In the genomic region with DNA sequence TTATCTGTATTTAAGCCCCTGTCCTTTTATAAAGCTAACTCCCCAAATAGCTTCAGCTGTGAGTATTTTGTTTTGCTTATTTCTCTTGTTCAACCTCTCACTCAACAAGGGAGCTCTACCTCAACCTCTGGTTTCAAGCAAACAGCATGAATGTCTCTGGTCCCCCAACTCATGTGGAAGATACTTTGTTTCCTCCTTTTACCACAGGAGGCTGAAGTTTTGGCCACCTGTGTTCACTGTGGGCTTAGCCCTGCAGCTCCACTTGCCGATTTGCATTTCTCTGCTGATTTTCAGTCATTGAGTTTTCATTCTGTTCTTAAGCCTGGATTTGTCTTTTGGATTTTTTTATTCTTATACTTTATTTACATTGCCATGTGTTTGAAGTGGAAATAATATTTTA, we compare ENCODE assay signal across 13 cellular contexts.
DNase-seq lines count a peak whose midpoint lies in the region; ATAC-seq, FAIRE-seq and TF ChIP-seq lines count a peak whose summit lies in the region.
"Had no signal": no experiment of that assay in that cellular context is flagged by ENCODE, and none has a peak within 500 bp of the region (broad histone marks: within the 10 kb centered on the region; RNA-seq: fewer than 3 reads in every experiment).

No MANE protein-coding gene starts in this region.

- H3K56ac ChIP-seq in H1 (replicated peaks; ENCODE audit: insufficient read length, low read depth, low read length) = no peak overlapping the region

- H2BK20ac ChIP-seq in H1 (ENCODE audit: low read length) = no peak overlapping the region

- TF ChIP-seq POLR2A in H1 (IDR thresholded peaks at IDR 0.05; ENCODE audit: control extremely low read depth in 1 of 2, low read depth in 2 of 2, low read length in 2 of 2) = no peak

- no peak overlapping the region for H3K27ac ChIP-seq in DND-41 (ENCODE audit: low read length)
- H3K27ac ChIP-seq in H1 (ENCODE audit: low read depth, low read length) = no peak overlapping the region
- no peak overlapping the region for H3K27ac ChIP-seq in neural progenitor cell
- H3K27ac ChIP-seq in caudate nucleus (ENCODE audit: low read depth, low read length) = no peak overlapping the region
- H3K27ac ChIP-seq: A549, BLaER1 had no signal

- H3K79me2 ChIP-seq in DND-41 (ENCODE audit: insufficient read depth, low read length) = no peaks in the 10 kb centered on the region
- no peaks in the 10 kb centered on the region for H3K79me2 ChIP-seq in H1 (ENCODE audit: control insufficient read depth in 1 of 2, insufficient read depth in 2 of 2, low read length in 2 of 2)
- no peaks in the 10 kb centered on the region for H3K79me2 ChIP-seq in neural progenitor cell (ENCODE audit: low read depth)

- no peak overlapping the region for H4K5ac ChIP-seq in H1 (ENCODE audit: insufficient read length, low read depth, low read length)

- H3K4me3 Mint-ChIP-seq in neural progenitor cell (no peak overlapping the region), T-helper 17 cell (no peak overlapping the region)
- H3K4me3 Mint-ChIP-seq: CD4-positive, CD25-positive, alpha-beta regulatory T cell had no signal

- H3K4me1 Mint-ChIP-seq in neural progenitor cell (peaks cover 9% of the 10 kb centered on the region), T-helper 17 cell (no peaks in the 10 kb centered on the region)
- H3K4me1 Mint-ChIP-seq: CD4-positive, CD25-positive, alpha-beta regulatory T cell had no signal

- H3K4me1 ChIP-seq in DND-41 (ENCODE audit: insufficient read depth, low read length) = peaks cover 5% of the 10 kb centered on the region; the same call in 1 of the 2 replicates
- H3K4me1 ChIP-seq in H1 (replicated peaks in 1 of 4; ENCODE audit: control insufficient read depth in 3 of 4, insufficient read depth in 4 of 4, low read length in 3 of 4) = no peaks in the 10 kb centered on the region
- no peaks in the 10 kb centered on the region for H3K4me1 ChIP-seq in neural progenitor cell
- H3K4me1 ChIP-seq: A549, BLaER1, HAP-1 had no signal

- H2AK5ac ChIP-seq in H1 (ENCODE audit: low read depth, low read length) = no peak overlapping the region

- no peak for TF ChIP-seq CTCF in DND-41 (IDR thresholded peaks at IDR 0.05; ENCODE audit: borderline replicate concordance, extremely low read depth, low read length, poor library complexity, severe bottlenecking)
- no peak for TF ChIP-seq CTCF in LNCaP clone FGC (IDR thresholded peaks at IDR 0.05; ENCODE audit: control insufficient read depth, extremely low read depth, insufficient read depth)
- no peak for TF ChIP-seq CTCF in H1 (IDR thresholded peaks at IDR 0.05; ENCODE audit: control extremely low read depth in 1 of 3, insufficient read depth in 1 of 3, low read depth in 1 of 3, low read length in 3 of 3)
- TF ChIP-seq CTCF in neural progenitor cell (IDR thresholded peaks at IDR 0.05) = no peak

- H3K79me1 ChIP-seq in H1 (ENCODE audit: low read depth, low read length) = no peaks in the 10 kb centered on the region

- peak; percentile 57 for FAIRE-seq in H1 (lab: Jason Lieb, UNC)
- FAIRE-seq: A549, HepG2 had no signal

- H2AFZ ChIP-seq in DND-41 (ENCODE audit: low read depth, low read length) = no peak overlapping the region
- H2AFZ ChIP-seq in H1 (ENCODE audit: low read length) = peak overlapping the region; percentile 83; the same call in 1 of the 2 replicates
- H2AFZ ChIP-seq in neural progenitor cell (replicated peaks) = peak overlapping the region; percentile 53

- no peak overlapping the region for H2BK5ac ChIP-seq in H1 (ENCODE audit: low read depth, low read length)

- H3K9me3 Mint-ChIP-seq in neural progenitor cell = peaks cover 19% of the 10 kb centered on the region

- no peak overlapping the region for H3K14ac ChIP-seq in H1 (ENCODE audit: insufficient read length)

- H2BK15ac ChIP-seq in H1 (ENCODE audit: low read length) = no peak overlapping the region

- no peaks in the 10 kb centered on the region for H3F3A ChIP-seq in neural progenitor cell (ENCODE audit: low read depth)

- H3K4me2 ChIP-seq in DND-41 (ENCODE audit: insufficient read depth, low read length) (no peak overlapping the region), H1 (ENCODE audit: insufficient read depth in 1 of 2, low read depth in 2 of 2, low read length in 2 of 2) (no peak overlapping the region), neural progenitor cell (no peak overlapping the region)
- H3K4me2 ChIP-seq: A549, BLaER1 had no signal

- no peak overlapping the region for H3K18ac ChIP-seq in H1 (ENCODE audit: extremely low read depth, low read length)

- no peak for TF ChIP-seq EP300 in H1 (IDR thresholded peaks at IDR 0.05; ENCODE audit: borderline replicate concordance in 1 of 2, low read depth in 2 of 2, low read length in 2 of 2)

- H2BK12ac ChIP-seq in H1 (ENCODE audit: low read depth, low read length) = no peak overlapping the region

- H3K4me3 ChIP-seq in DND-41 (ENCODE audit: low read depth in 1 of 2, low read length in 2 of 2) = no peak overlapping the region
- peak overlapping the region; percentile 96 for H3K4me3 ChIP-seq in LNCaP clone FGC (ENCODE audit: low read depth, low read length)
- H3K4me3 ChIP-seq in H1 (ENCODE audit: extremely low read depth in 1 of 4, insufficient read depth in 2 of 4, low read depth in 3 of 4, low read length in 4 of 4) = no peak overlapping the region
- H3K4me3 ChIP-seq in neural progenitor cell = no peak overlapping the region
- H3K4me3 ChIP-seq: A549, BLaER1, HAP-1 had no signal

- H3K36me3 Mint-ChIP-seq in neural progenitor cell (peaks cover 30% of the 10 kb centered on the region), T-helper 17 cell (ENCODE audit: low read depth) (no peaks in the 10 kb centered on the region)
- H3K36me3 Mint-ChIP-seq: CD4-positive, CD25-positive, alpha-beta regulatory T cell had no signal

- no peaks in the 10 kb centered on the region for H3K23me2 ChIP-seq in H1 (ENCODE audit: low read depth, low read length)

- POLR2A ChIA-PET in H1 (lab: Charles Lee; ENCODE audit: partially characterized antibody) = no interaction called here

- WGBS in H1 (ENCODE audit: extremely low coverage in 1 of 2, insufficient coverage in 1 of 2, insufficient read length in 1 of 2, insufficient replicate concordance in 2 of 2, low coverage in 1 of 2, low lambda C conversion rate in 2 of 2, missing lambda C conversion rate in 1 of 2), 2 experiments = 80% methylated on average over 1 of the region's 1 CpG; no CpG with 5 or more reads in 1 of the 2 experiments

- no peak overlapping the region for H3K9ac ChIP-seq in DND-41 (ENCODE audit: low read depth, low read length)
- H3K9ac ChIP-seq in H1 (replicated peaks in 1 of 4; ENCODE audit: extremely low read depth in 1 of 4, low read depth in 3 of 4, low read length in 3 of 4) = no peak overlapping the region
- no peak overlapping the region for H3K9ac ChIP-seq in neural progenitor cell
- H3K9ac ChIP-seq: BLaER1 had no signal

- H3K27ac Mint-ChIP-seq in neural progenitor cell = peak overlapping the region; percentile 85
- H3K27ac Mint-ChIP-seq in T-helper 17 cell = no peak overlapping the region
- H3K27ac Mint-ChIP-seq: CD4-positive, CD25-positive, alpha-beta regulatory T cell had no signal

- H3K27me3 ChIP-seq in DND-41 (ENCODE audit: insufficient read depth, low read length, poor library complexity) (no peaks in the 10 kb centered on the region), H1 (replicated peaks in 1 of 4; ENCODE audit: control insufficient read depth in 3 of 4, extremely low read depth in 1 of 4, insufficient read depth in 3 of 4, low read length in 3 of 4) (no peaks in the 10 kb centered on the region), neural progenitor cell (no peaks in the 10 kb centered on the region)
- H3K27me3 ChIP-seq: BLaER1 had no signal

- CTCF ChIA-PET in H1 (lab: Charles Lee; ENCODE audit: partially characterized antibody) = interaction anchor here (1.2 kb wide), 1 partner anchor 13 kb away, joined by 3 read pairs; no protein-coding TSS in a partner anchor

- no peaks in the 10 kb centered on the region for H4K20me1 ChIP-seq in DND-41 (ENCODE audit: insufficient read depth, low read length)
- no peaks in the 10 kb centered on the region for H4K20me1 ChIP-seq in H1 (replicated peaks in 1 of 2; ENCODE audit: control insufficient read depth in 1 of 2, insufficient read depth in 2 of 2, low read length in 2 of 2)
- no peaks in the 10 kb centered on the region for H4K20me1 ChIP-seq in neural progenitor cell (ENCODE audit: low read depth)
- H4K20me1 ChIP-seq: BLaER1 had no signal

- TF ChIP-seq RAD21 in H1 (IDR thresholded peaks at IDR 0.05 in 1 of 2, conservative IDR thresholded peaks at IDR 0.05 in 1 of 2; ENCODE audit: low read depth in 2 of 2, low read length in 2 of 2) = 0 out of 4 replicates have a peak, but pooled peaks of 1 of the 2 experiments have one; percentile 15

- H3K27me3 Mint-ChIP-seq in neural progenitor cell (ENCODE audit: insufficient read depth, low read depth) = no peaks in the 10 kb centered on the region
- H3K27me3 Mint-ChIP-seq in T-helper 17 cell = no peaks in the 10 kb centered on the region
- H3K27me3 Mint-ChIP-seq: CD4-positive, CD25-positive, alpha-beta regulatory T cell had no signal

- H3K9me3 ChIP-seq in DND-41 (ENCODE audit: insufficient read depth, low read length, severe bottlenecking) (no peaks in the 10 kb centered on the region), H1 (ENCODE audit: insufficient read depth in 2 of 2, low read depth in 1 of 2, low read length in 1 of 2) (no peaks in the 10 kb centered on the region), neural progenitor cell (ENCODE audit: low read depth) (no peaks in the 10 kb centered on the region), T-helper 17 cell (ENCODE audit: control insufficient read depth, low read length, poor library complexity, severe bottlenecking) (no peaks in the 10 kb centered on the region)
- H3K9me3 ChIP-seq: A549, BLaER1, HAP-1 had no signal

- H2BK120ac ChIP-seq in H1 (replicated peaks; ENCODE audit: low read depth, low read length) = no peak overlapping the region

- H4K91ac ChIP-seq in H1 (replicated peaks; ENCODE audit: insufficient read length, low read length) = no peak overlapping the region

- no peak overlapping the region for H4K8ac ChIP-seq in H1 (ENCODE audit: extremely low read depth, insufficient read depth, low read length)

- H3K23ac ChIP-seq in H1 (ENCODE audit: insufficient read length) = no peak overlapping the region

- DNase-seq in DND-41 (peak; percentile 28), LNCaP clone FGC (ENCODE audit: low read depth) (no peak), H1 (ENCODE audit: low read depth in 1 of 2, low spot score in 2 of 2) (no peak), neural progenitor cell (ENCODE audit: low spot score) (no peak), T-helper 17 cell (no peak), caudate nucleus (lab: John Stamatoyannopoulos, UW) (no peak)
- no peak for DNase-seq in activated CD8-positive, alpha-beta memory T cell treated with anti-CD3 and anti-CD28 coated beads, Interleukin-2, amount 50 U/mL, for 4 hours
- DNase-seq: CD4-positive, CD25-positive, alpha-beta regulatory T cell; DMS53 had no signal

- ATAC-seq in DND-41 (ENCODE audit: insufficient read depth, low read depth) (peak; percentile 82), T-helper 17 cell (no peak)
- ATAC-seq: A549, HepG2 had no signal

- no peaks in the 10 kb centered on the region for H3K36me3 ChIP-seq in DND-41 (ENCODE audit: insufficient read depth, low read length)
- H3K36me3 ChIP-seq in H1 (ENCODE audit: control insufficient read depth in 2 of 4, insufficient read depth in 4 of 4, low read length in 3 of 4) = no peaks in the 10 kb centered on the region; a peak in 1 of 8 replicates
- no peaks in the 10 kb centered on the region for H3K36me3 ChIP-seq in neural progenitor cell
- H3K36me3 ChIP-seq: BLaER1, HAP-1 had no signal

- no peak overlapping the region for H3K4ac ChIP-seq in H1 (replicated peaks; ENCODE audit: insufficient read length, low read depth, low read length)
